1 cellular context compared by ENCODE assay signal in the genomic region with DNA sequence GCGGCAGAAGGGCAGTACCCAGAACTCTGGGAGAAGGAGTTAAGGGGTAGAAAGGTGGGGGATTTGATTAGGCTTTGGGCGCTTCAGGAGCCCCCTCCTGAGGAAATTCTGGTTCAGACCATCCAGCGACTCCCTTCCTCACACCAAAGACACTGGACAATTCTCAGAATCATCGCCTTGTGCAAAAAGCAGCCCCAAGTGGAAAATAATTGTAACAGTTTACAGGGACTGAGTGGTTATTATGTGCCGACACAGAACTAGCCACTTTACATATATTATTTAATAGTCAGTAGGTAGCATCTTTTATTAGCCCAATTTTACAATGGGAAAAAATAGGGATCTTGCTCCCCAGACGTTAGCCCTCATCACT.
TF ChIP-seq lines count a peak whose summit lies in the region.

No MANE protein-coding gene starts in this region.

TF ChIP-seq in H1, 55 proteins besides CTCF, POLR2A, EP300 and RAD21:
- no peak for TF ChIP-seq KDM5A (IDR thresholded peaks at IDR 0.05; ENCODE audit: low read length)
- TF ChIP-seq GTF2F1 (IDR thresholded peaks at IDR 0.05; ENCODE audit: borderline replicate concordance, low read depth, low read length), result no peak
- TF ChIP-seq, protein P1, sequence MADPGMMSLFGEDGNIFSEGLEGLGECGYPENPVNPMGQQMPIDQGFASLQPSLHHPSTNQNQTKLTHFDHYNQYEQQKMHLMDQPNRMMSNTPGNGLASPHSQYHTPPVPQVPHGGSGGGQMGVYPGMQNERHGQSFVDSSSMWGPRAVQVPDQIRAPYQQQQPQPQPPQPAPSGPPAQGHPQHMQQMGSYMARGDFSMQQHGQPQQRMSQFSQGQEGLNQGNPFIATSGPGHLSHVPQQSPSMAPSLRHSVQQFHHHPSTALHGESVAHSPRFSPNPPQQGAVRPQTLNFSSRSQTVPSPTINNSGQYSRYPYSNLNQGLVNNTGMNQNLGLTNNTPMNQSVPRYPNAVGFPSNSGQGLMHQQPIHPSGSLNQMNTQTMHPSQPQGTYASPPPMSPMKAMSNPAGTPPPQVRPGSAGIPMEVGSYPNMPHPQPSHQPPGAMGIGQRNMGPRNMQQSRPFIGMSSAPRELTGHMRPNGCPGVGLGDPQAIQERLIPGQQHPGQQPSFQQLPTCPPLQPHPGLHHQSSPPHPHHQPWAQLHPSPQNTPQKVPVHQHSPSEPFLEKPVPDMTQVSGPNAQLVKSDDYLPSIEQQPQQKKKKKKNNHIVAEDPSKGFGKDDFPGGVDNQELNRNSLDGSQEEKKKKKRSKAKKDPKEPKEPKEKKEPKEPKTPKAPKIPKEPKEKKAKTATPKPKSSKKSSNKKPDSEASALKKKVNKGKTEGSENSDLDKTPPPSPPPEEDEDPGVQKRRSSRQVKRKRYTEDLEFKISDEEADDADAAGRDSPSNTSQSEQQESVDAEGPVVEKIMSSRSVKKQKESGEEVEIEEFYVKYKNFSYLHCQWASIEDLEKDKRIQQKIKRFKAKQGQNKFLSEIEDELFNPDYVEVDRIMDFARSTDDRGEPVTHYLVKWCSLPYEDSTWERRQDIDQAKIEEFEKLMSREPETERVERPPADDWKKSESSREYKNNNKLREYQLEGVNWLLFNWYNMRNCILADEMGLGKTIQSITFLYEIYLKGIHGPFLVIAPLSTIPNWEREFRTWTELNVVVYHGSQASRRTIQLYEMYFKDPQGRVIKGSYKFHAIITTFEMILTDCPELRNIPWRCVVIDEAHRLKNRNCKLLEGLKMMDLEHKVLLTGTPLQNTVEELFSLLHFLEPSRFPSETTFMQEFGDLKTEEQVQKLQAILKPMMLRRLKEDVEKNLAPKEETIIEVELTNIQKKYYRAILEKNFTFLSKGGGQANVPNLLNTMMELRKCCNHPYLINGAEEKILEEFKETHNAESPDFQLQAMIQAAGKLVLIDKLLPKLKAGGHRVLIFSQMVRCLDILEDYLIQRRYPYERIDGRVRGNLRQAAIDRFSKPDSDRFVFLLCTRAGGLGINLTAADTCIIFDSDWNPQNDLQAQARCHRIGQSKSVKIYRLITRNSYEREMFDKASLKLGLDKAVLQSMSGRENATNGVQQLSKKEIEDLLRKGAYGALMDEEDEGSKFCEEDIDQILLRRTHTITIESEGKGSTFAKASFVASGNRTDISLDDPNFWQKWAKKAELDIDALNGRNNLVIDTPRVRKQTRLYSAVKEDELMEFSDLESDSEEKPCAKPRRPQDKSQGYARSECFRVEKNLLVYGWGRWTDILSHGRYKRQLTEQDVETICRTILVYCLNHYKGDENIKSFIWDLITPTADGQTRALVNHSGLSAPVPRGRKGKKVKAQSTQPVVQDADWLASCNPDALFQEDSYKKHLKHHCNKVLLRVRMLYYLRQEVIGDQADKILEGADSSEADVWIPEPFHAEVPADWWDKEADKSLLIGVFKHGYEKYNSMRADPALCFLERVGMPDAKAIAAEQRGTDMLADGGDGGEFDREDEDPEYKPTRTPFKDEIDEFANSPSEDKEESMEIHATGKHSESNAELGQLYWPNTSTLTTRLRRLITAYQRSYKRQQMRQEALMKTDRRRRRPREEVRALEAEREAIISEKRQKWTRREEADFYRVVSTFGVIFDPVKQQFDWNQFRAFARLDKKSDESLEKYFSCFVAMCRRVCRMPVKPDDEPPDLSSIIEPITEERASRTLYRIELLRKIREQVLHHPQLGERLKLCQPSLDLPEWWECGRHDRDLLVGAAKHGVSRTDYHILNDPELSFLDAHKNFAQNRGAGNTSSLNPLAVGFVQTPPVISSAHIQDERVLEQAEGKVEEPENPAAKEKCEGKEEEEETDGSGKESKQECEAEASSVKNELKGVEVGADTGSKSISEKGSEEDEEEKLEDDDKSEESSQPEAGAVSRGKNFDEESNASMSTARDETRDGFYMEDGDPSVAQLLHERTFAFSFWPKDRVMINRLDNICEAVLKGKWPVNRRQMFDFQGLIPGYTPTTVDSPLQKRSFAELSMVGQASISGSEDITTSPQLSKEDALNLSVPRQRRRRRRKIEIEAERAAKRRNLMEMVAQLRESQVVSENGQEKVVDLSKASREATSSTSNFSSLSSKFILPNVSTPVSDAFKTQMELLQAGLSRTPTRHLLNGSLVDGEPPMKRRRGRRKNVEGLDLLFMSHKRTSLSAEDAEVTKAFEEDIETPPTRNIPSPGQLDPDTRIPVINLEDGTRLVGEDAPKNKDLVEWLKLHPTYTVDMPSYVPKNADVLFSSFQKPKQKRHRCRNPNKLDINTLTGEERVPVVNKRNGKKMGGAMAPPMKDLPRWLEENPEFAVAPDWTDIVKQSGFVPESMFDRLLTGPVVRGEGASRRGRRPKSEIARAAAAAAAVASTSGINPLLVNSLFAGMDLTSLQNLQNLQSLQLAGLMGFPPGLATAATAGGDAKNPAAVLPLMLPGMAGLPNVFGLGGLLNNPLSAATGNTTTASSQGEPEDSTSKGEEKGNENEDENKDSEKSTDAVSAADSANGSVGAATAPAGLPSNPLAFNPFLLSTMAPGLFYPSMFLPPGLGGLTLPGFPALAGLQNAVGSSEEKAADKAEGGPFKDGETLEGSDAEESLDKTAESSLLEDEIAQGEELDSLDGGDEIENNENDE (IDR thresholded peaks at IDR 0.05; ENCODE audit: insufficient replicate concordance, low read length), result no peak
- no peak for TF ChIP-seq SP4 (IDR thresholded peaks at IDR 0.05; ENCODE audit: low read length)
- TF ChIP-seq, protein P2, sequence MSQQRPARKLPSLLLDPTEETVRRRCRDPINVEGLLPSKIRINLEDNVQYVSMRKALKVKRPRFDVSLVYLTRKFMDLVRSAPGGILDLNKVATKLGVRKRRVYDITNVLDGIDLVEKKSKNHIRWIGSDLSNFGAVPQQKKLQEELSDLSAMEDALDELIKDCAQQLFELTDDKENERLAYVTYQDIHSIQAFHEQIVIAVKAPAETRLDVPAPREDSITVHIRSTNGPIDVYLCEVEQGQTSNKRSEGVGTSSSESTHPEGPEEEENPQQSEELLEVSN (IDR thresholded peaks at IDR 0.05), result no peak
- no peak for TF ChIP-seq ZNF274 (IDR thresholded peaks at IDR 0.05; ENCODE audit: borderline replicate concordance, extremely low read depth, low read length)
- no peak for TF ChIP-seq TEAD4 (IDR thresholded peaks at IDR 0.05; ENCODE audit: low read depth, low read length)
- TF ChIP-seq HDAC2 (IDR thresholded peaks at IDR 0.05; ENCODE audit: borderline replicate concordance in 1 of 2, low read depth in 2 of 2, low read length in 2 of 2), result no peak
- TF ChIP-seq CHD2 (IDR thresholded peaks at IDR 0.05; ENCODE audit: low read length), result no peak
- no peak for TF ChIP-seq RNF2 (IDR thresholded peaks at IDR 0.05; ENCODE audit: borderline replicate concordance, low read depth, low read length, missing control alignments, poor library complexity, severe bottlenecking)
- TF ChIP-seq, protein P3, sequence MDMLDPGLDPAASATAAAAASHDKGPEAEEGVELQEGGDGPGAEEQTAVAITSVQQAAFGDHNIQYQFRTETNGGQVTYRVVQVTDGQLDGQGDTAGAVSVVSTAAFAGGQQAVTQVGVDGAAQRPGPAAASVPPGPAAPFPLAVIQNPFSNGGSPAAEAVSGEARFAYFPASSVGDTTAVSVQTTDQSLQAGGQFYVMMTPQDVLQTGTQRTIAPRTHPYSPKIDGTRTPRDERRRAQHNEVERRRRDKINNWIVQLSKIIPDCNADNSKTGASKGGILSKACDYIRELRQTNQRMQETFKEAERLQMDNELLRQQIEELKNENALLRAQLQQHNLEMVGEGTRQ (IDR thresholded peaks at IDR 0.05; ENCODE audit: low read length), result no peak
- TF ChIP-seq SUZ12 (IDR thresholded peaks at IDR 0.05; ENCODE audit: low read length), result no peak
- TF ChIP-seq SP2 (IDR thresholded peaks at IDR 0.05; ENCODE audit: low read length), result no peak
TF ChIP-seq in H1: peak in this region for 0.
